Comparison of ENCODE assay signal across 8 cellular contexts in genomic region chr3:94036909-94037507, GRCh38. TPM values are rescaled to one million over a fixed set of nuclear protein-coding genes. Genes with fewer than 3 reads are reported as not detected.
DNase-seq lines count a peak whose midpoint lies in the region; ATAC-seq lines count a peak whose summit lies in the region.

No MANE protein-coding gene starts in this region.

- ATAC-seq in GM18868 (IDR thresholded peaks at IDR 0.05; ENCODE audit: unreplicated experiment) (peak; percentile 90), GM18870 (IDR thresholded peaks at IDR 0.05; ENCODE audit: unreplicated experiment) (no peak)

- no peak overlapping the region for H3K9ac ChIP-seq in adipocyte (ENCODE audit: low read length)

- H3K4me1 ChIP-seq in adipocyte (ENCODE audit: control insufficient read depth, insufficient read depth, low read length): no peaks in the 10 kb centered on the region

- no peak overlapping the region for H3K4me3 ChIP-seq in adipocyte (ENCODE audit: low read length)

- peaks cover 3% of the 10 kb centered on the region for H3K36me3 ChIP-seq in adipocyte (ENCODE audit: control insufficient read depth, insufficient read depth, low read length, severe bottlenecking)

- H3K27me3 ChIP-seq in adipocyte (replicated peaks; ENCODE audit: control insufficient read depth, insufficient read depth, low read length): no peaks in the 10 kb centered on the region

- DNase-seq in CMK (ENCODE audit: low read depth) (peak; percentile 9), HPDE6-E6E7 (ENCODE audit: extremely low spot score) (peak; percentile 1), adipocyte (ENCODE audit: low read depth) (peak; percentile 40), kidney glomerular epithelial cell (lab: John Stamatoyannopoulos, UW) (peak; percentile 29), cerebellum (ENCODE audit: low spot score) (no peak), NCI-H1092 (lab: John Stamatoyannopoulos, UW) (no peak)

- no peaks in the 10 kb centered on the region for H3K9me3 ChIP-seq in adipocyte (ENCODE audit: control insufficient read depth, low read length)

RNA-seq across cellular contexts. Expression of gene STX19, which starts 8.6 kb away (rescaled TPM):
- not detected for total RNA-seq in cerebellum

RNA-seq across cellular contexts. Expression of gene DHFR2, which starts 25.7 kb away (rescaled TPM):
- 5.7 TPM for total RNA-seq in cerebellum

RNA-seq across cellular contexts. Expression of gene NSUN3, which starts 25.9 kb away (rescaled TPM):
- 28.9 TPM for total RNA-seq in cerebellum

RNA-seq across cellular contexts. Expression of gene ARL13B, which starts 57.1 kb away (rescaled TPM):
- 13.0 TPM for total RNA-seq in cerebellum

Comparison
In these comparisons a context has a peak if more than half of its experiments do, and no peak if none do; other contexts are left out.
1. DNase-seq: peak in CMK (single experiment), HPDE6-E6E7 (single experiment), adipocyte (single experiment) and kidney glomerular epithelial cell (single experiment); none in cerebellum (single experiment) and NCI-H1092 (single experiment).